Comparison of ENCODE assay signal across 20 cellular contexts in the genomic region with DNA sequence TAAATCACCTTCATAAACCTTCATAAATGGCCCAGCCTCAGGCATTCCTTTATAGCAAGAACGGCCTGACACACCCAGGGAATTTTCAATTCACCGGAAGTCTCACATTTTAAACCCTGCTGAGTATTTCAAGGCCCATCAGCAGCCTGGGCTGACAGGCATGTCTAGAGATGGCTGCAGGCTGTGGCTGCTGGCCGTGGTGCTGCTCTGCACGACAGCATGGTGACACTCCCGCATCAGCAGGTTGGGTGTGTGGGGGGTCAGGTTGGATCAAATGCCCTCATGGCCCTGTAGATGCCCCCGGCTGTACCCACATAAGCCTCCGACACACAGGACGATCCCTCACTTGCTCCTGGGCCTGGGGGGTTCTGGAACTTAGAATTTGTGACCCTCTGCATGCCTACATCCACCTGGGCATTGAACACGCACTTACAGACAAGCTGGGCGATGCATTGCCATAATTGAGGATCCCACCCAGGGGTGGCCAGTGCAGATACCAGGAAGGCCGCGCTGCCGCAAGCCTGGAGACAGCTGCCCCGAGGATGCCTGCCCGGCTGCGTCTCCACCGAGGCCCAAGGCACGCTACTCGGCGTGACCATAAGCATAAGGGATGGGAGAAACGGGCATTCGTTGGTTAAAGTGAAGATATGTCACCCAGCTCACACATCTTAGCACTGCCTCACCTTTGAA.
DNase-seq lines count a peak whose midpoint lies in the region; FAIRE-seq and TF ChIP-seq lines count a peak whose summit lies in the region.
"Had no signal": no experiment of that assay in that cellular context is flagged by ENCODE, and none has a peak within 500 bp of the region (broad histone marks: within the 10 kb centered on the region; RNA-seq: fewer than 3 reads in every experiment).

No MANE protein-coding gene starts in this region.

- H3K27ac ChIP-seq in HEK293 (ENCODE audit: extremely low read depth, low read depth, low read length) = no peak overlapping the region
- no peak overlapping the region for H3K27ac ChIP-seq in mesendoderm (ENCODE audit: low read depth, low read length)
- H3K27ac ChIP-seq in esophagus muscularis mucosa (replicated peaks in 1 of 4) = no peak overlapping the region
- H3K27ac ChIP-seq: BLaER1 treated with 17β-estradiol and CSF1 and Interleukin-3, amounts not matched to agents 10 nM and 100 nM; SJSA1 had no signal

- no peaks in the 10 kb centered on the region for H3K9me3 ChIP-seq in HEK293 (ENCODE audit: control insufficient read depth, insufficient read depth, low read depth, low read length)
- peaks cover 0 to under 1% (median 0%) of the 10 kb centered on the region in 4 donors for H3K9me3 ChIP-seq in esophagus muscularis mucosa
- H3K9me3 ChIP-seq: Caco-2 had no signal

- H4K5ac ChIP-seq in mesendoderm (ENCODE audit: low read length) = no peak overlapping the region

- no peak overlapping the region for H2BK120ac ChIP-seq in mesendoderm (ENCODE audit: low read depth, low read length)

- no CpG with 5 or more reads among the region's 22 CpGs for WGBS in mesendoderm (ENCODE audit: extremely low coverage, insufficient coverage, low lambda C conversion rate)
- 83% methylated on average over 17 of the region's 22 CpGs for WGBS in esophagus muscularis mucosa

- peak; percentile 86 for FAIRE-seq in bronchial epithelial cell (lab: Jason Lieb, UNC)
- FAIRE-seq: GM19239, H54 had no signal

- no peak overlapping the region for H4K8ac ChIP-seq in mesendoderm (ENCODE audit: low read depth, low read length)

- H3K27me3 Mint-ChIP-seq in activated CD4-positive, alpha-beta T cell treated with anti-CD3 and anti-CD28 coated beads, Interleukin-2, amount 10 ng/mL, durations not matched to agents 24 days and 14 days = no peaks in the 10 kb centered on the region
- H3K27me3 Mint-ChIP-seq: CD4-positive, alpha-beta memory T cell had no signal

- H3K27ac Mint-ChIP-seq in activated CD4-positive, alpha-beta T cell treated with anti-CD3 and anti-CD28 coated beads, Interleukin-2, amount 10 ng/mL, durations not matched to agents 24 days and 14 days = no peak overlapping the region
- H3K27ac Mint-ChIP-seq: HFFc6 had no signal

- CTCF ChIA-PET in HEK293 (lab: Yijun Ruan, JAX) = no interaction called here

- no peak overlapping the region for H2BK15ac ChIP-seq in mesendoderm (replicated peaks; ENCODE audit: low read depth)

- H3K4me1 Mint-ChIP-seq in activated CD4-positive, alpha-beta T cell treated with anti-CD3 and anti-CD28 coated beads, Interleukin-2, amount 10 ng/mL, durations not matched to agents 24 days and 14 days = no peaks in the 10 kb centered on the region
- H3K4me1 Mint-ChIP-seq: CD4-positive, alpha-beta memory T cell had no signal

- TF ChIP-seq CTCF in HEK293 (tag by site-specific recombination; IDR thresholded peaks at IDR 0.05) (no peak), bronchial epithelial cell (IDR thresholded peaks at IDR 0.05; ENCODE audit: insufficient read depth, low read length, severe bottlenecking) (no peak), esophagus muscularis mucosa (IDR thresholded peaks at IDR 0.05) (no peak)

- H3K4me3 Mint-ChIP-seq in activated CD4-positive, alpha-beta T cell treated with anti-CD3 and anti-CD28 coated beads, Interleukin-2, amount 10 ng/mL, durations not matched to agents 24 days and 14 days = no peak overlapping the region
- H3K4me3 Mint-ChIP-seq: CD4-positive, alpha-beta memory T cell; HFFc6 had no signal

- no peak overlapping the region for H3K23ac ChIP-seq in mesendoderm (ENCODE audit: low read length)

- H3K4me2 ChIP-seq in mesendoderm (ENCODE audit: low read length) = no peak overlapping the region
- H3K4me2 ChIP-seq: BLaER1 treated with 17β-estradiol and CSF1 and Interleukin-3, amounts not matched to agents 10 nM and 100 nM had no signal

- no peaks in the 10 kb centered on the region for H3K36me3 Mint-ChIP-seq in activated CD4-positive, alpha-beta T cell treated with anti-CD3 and anti-CD28 coated beads, Interleukin-2, amount 10 ng/mL, durations not matched to agents 24 days and 14 days (ENCODE audit: low read depth)
- H3K36me3 Mint-ChIP-seq: CD4-positive, alpha-beta memory T cell had no signal

- H3K9me3 Mint-ChIP-seq in activated CD4-positive, alpha-beta T cell treated with anti-CD3 and anti-CD28 coated beads, Interleukin-2, amount 10 ng/mL, durations not matched to agents 24 days and 14 days = no peaks in the 10 kb centered on the region

- H3K4me1 ChIP-seq in HEK293 (ENCODE audit: control insufficient read depth, insufficient read depth, low read length) (no peaks in the 10 kb centered on the region), mesendoderm (ENCODE audit: control insufficient read depth, low read depth, low read length) (no peaks in the 10 kb centered on the region), esophagus muscularis mucosa (peaks cover 0 to 3% (median 0%) of the 10 kb centered on the region in 4 donors)
- H3K4me1 ChIP-seq: Caco-2, SJSA1 had no signal

- TF ChIP-seq EP300 in esophagus muscularis mucosa (IDR thresholded peaks at IDR 0.05) = no peak

- POLR2A ChIA-PET in HEK293 (lab: Yijun Ruan, JAX) = no interaction called here

- H3K79me1 ChIP-seq in mesendoderm (ENCODE audit: low read length) = no peaks in the 10 kb centered on the region

- no peak overlapping the region for H3K4ac ChIP-seq in mesendoderm (ENCODE audit: low read depth, low read length)

- DNase-seq in ELF-1 (ENCODE audit: low read depth, low spot score) (peak; percentile 25), bronchial epithelial cell (ENCODE audit: low read depth) (no peak), mesendoderm (peak; percentile 22), esophagus muscularis mucosa (ENCODE audit: extremely low spot score) (no peak), dermis blood vessel endothelial cell (no peak), GDM1 (lab: John Stamatoyannopoulos, UW) (no peak)
- DNase-seq in activated CD4-positive, alpha-beta T cell treated with anti-CD3 and anti-CD28 coated beads, Interleukin-2, amount 10 ng/mL, durations not matched to agents 24 days and 14 days = no peak
- DNase-seq: Caco-2; CD4-positive, alpha-beta memory T cell; DMS 273 treated with DMSO at 0.1 percent for 48 hours; HFFc6; KBM-7; NCI-H1105; NCI-H524 treated with DMSO at 0.1 percent for 48 hours; OCI-M1 had no signal

- no peak overlapping the region for H2AK5ac ChIP-seq in mesendoderm (ENCODE audit: low read length)

- H3K56ac ChIP-seq in mesendoderm (ENCODE audit: low read length) = no peak overlapping the region

- H3K27me3 ChIP-seq in bronchial epithelial cell (ENCODE audit: control insufficient read depth, insufficient read depth, low read length) (no peaks in the 10 kb centered on the region), mesendoderm (ENCODE audit: insufficient read depth, low read length, poor library complexity) (no peaks in the 10 kb centered on the region), esophagus muscularis mucosa (peaks cover 0 to 8% (median 0%) of the 10 kb centered on the region in 4 donors)
- H3K27me3 ChIP-seq: BLaER1 treated with 17β-estradiol and CSF1 and Interleukin-3, amounts not matched to agents 10 nM and 100 nM; SJSA1 had no signal

- no peak overlapping the region for H3K18ac ChIP-seq in mesendoderm (ENCODE audit: low read length)

- H3K4me3 ChIP-seq in HEK293 (ENCODE audit: low read depth, low read length) = no peak overlapping the region
- no peak overlapping the region for H3K4me3 ChIP-seq in bronchial epithelial cell (ENCODE audit: low read depth, low read length)
- no peak overlapping the region for H3K4me3 ChIP-seq in mesendoderm (ENCODE audit: low read length)
- no peak overlapping the region for H3K4me3 ChIP-seq in esophagus muscularis mucosa
- H3K4me3 ChIP-seq: BLaER1 treated with 17β-estradiol and CSF1 and Interleukin-3, amounts not matched to agents 10 nM and 100 nM; SJSA1 had no signal

- H2BK5ac ChIP-seq in mesendoderm (ENCODE audit: low read length) = no peak overlapping the region

- no peaks in the 10 kb centered on the region for H3K79me2 ChIP-seq in mesendoderm (ENCODE audit: control insufficient read depth, insufficient read depth, low read length)

- no peak overlapping the region for H3K9ac ChIP-seq in mesendoderm (ENCODE audit: low read length)
- H3K9ac ChIP-seq: BLaER1 treated with 17β-estradiol and CSF1 and Interleukin-3, amounts not matched to agents 10 nM and 100 nM had no signal

- H3K36me3 ChIP-seq in HEK293 (ENCODE audit: control insufficient read depth in 2 of 2, insufficient read depth in 1 of 2, low read length in 2 of 2) (no peaks in the 10 kb centered on the region), bronchial epithelial cell (ENCODE audit: control insufficient read depth, insufficient read depth, low read length) (no peaks in the 10 kb centered on the region), mesendoderm (ENCODE audit: control insufficient read depth, insufficient read depth, low read length) (no peaks in the 10 kb centered on the region), esophagus muscularis mucosa (no peaks in the 10 kb centered on the region)
- H3K36me3 ChIP-seq: BLaER1 treated with 17β-estradiol and CSF1 and Interleukin-3, amounts not matched to agents 10 nM and 100 nM; SJSA1 had no signal

- intact Hi-C loops in esophagus muscularis mucosa (cut with DNase I) = no loop called here
- intact Hi-C loops in activated CD4-positive, alpha-beta T cell treated with anti-CD3 and anti-CD28 coated beads, Interleukin-2, amount 10 ng/mL, durations not matched to agents 24 days and 14 days (cut with micrococcal nuclease) = no loop called here

- no peak for TF ChIP-seq POLR2A in esophagus muscularis mucosa (IDR thresholded peaks at IDR 0.05; ENCODE audit: low read depth)

TF ChIP-seq in HEK293, 187 proteins besides CTCF, POLR2A, EP300 and RAD21 (continues in another document):
- TF ChIP-seq ZNF623 (tag by site-specific recombination; IDR thresholded peaks at IDR 0.05) (no peak), ZNF146 (tag by site-specific recombination; IDR thresholded peaks at IDR 0.05) (no peak), KLF9 (tag by site-specific recombination; IDR thresholded peaks at IDR 0.05; ENCODE audit: low read depth) (no peak)
- TF ChIP-seq, protein P1, sequence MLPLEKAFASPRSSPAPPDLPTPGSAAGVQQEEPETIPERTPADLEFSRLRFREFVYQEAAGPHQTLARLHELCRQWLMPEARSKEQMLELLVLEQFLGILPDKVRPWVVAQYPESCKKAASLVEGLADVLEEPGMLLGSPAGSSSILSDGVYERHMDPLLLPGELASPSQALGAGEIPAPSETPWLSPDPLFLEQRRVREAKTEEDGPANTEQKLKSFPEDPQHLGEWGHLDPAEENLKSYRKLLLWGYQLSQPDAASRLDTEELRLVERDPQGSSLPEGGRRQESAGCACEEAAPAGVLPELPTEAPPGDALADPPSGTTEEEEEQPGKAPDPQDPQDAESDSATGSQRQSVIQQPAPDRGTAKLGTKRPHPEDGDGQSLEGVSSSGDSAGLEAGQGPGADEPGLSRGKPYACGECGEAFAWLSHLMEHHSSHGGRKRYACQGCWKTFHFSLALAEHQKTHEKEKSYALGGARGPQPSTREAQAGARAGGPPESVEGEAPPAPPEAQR (tag by site-specific recombination; IDR thresholded peaks at IDR 0.05) = no peak

Comparison
In these comparisons a context has a peak if more than half of its experiments do, and no peak if none do; other contexts are left out.
1. DNase-seq: peak in ELF-1 (single experiment) and mesendoderm (single experiment); none in bronchial epithelial cell (single experiment), esophagus muscularis mucosa (single experiment), dermis blood vessel endothelial cell (single experiment), activated CD4-positive, alpha-beta T cell treated with anti-CD3 and anti-CD28 coated beads, Interleukin-2, amount 10 ng/mL, durations not matched to agents 24 days and 14 days (single experiment) and GDM1 (single experiment).